Comparison of ENCODE assay signal across 12 cellular contexts in the genomic region with DNA sequence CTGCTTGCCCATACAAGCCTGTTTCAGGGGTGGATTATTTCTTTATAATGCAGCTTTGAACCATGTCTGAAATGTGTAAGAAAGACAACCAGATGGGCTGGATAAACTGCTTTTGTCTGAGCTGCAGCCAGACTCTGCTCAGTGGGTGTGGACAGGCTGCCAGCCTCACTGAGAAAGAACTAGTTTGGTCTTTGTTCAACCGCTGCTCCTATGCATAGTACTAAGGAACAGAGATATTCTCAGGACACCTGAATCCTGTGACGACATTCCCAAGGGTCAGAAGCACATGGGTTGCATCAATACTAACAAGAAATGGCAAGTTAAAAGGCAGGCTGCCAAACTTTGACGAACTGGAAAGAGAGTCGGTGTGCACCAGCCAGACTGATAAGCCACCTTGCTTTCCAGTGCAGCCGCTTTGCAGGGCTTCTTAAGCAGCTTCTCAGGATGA. TPM values are rescaled to one million over a fixed set of nuclear protein-coding genes. Genes with fewer than 3 reads are reported as not detected.
A peak's percentile ranks its signal among the peaks of the same experiment; 100 is the strongest.
DNase-seq lines count a peak whose midpoint lies in the region; ATAC-seq and TF ChIP-seq lines count a peak whose summit lies in the region.
"Had no signal": no experiment of that assay in that cellular context is flagged by ENCODE, and none has a peak within 500 bp of the region (broad histone marks: within the 10 kb centered on the region; RNA-seq: fewer than 3 reads in every experiment).

No MANE protein-coding gene starts in this region.

- CTCF ChIA-PET in mammary epithelial cell (lab: Charles Lee; ENCODE audit: low non-redundant PET), result interaction anchor here (0.6 kb wide), 1 partner anchor 57 kb away, joined by 3 read pairs; no protein-coding TSS in a partner anchor

- H3K9me3 Mint-ChIP-seq in type B pancreatic cell, result no peaks in the 10 kb centered on the region

- no peaks in the 10 kb centered on the region for H3K27me3 Mint-ChIP-seq in type B pancreatic cell

- no peaks in the 10 kb centered on the region for H3K79me2 ChIP-seq in mammary epithelial cell (ENCODE audit: insufficient read depth, low read length)

- no peak overlapping the region for H3K4me3 Mint-ChIP-seq in type B pancreatic cell

- peak overlapping the region; percentile 81 for H3K9ac ChIP-seq in mammary epithelial cell (ENCODE audit: insufficient read depth, low read length)

- no peaks in the 10 kb centered on the region for H3K9me3 ChIP-seq in mammary epithelial cell (replicated peaks; ENCODE audit: insufficient read depth, low read length)
- H3K9me3 ChIP-seq in right atrium auricular region, result no peaks in the 10 kb centered on the region
- no peaks in the 10 kb centered on the region for H3K9me3 ChIP-seq in upper lobe of right lung
- H3K9me3 ChIP-seq: A549 had no signal

- DNase-seq in SIG-M5 treated with dmso at 0.1 percent for 504 hours (lab: John Stamatoyannopoulos, UW; ENCODE audit: unreplicated experiment) (peak; percentile 66), SIG-M5 (lab: John Stamatoyannopoulos, UW) (no peak), mammary epithelial cell (peak; percentile 98), right atrium auricular region (ENCODE audit: low spot score) (no peak), type B pancreatic cell (ENCODE audit: extremely low spot score, unreplicated experiment) (no peak), upper lobe of right lung (no peak), dorsolateral prefrontal cortex (no peak)
- DNase-seq: DND-41, KG1, NCI-H2029 treated with DMSO at 0.1 percent for 48 hours had no signal

- H3K4me1 ChIP-seq in mammary epithelial cell (ENCODE audit: insufficient read depth, low read length) (peaks cover 37% of the 10 kb centered on the region), right atrium auricular region (peaks cover 0 to 57% of the 10 kb centered on the region in 2 donors), upper lobe of right lung (peaks cover 9% of the 10 kb centered on the region)
- H3K4me1 ChIP-seq: A549 had no signal

- H3K4me3 ChIP-seq in mammary epithelial cell (replicated peaks in 1 of 3; ENCODE audit: insufficient read depth in 1 of 3, low read depth in 2 of 3, low read length in 3 of 3) (no peak overlapping the region), right atrium auricular region (no peak overlapping the region), upper lobe of right lung (no peak overlapping the region), dorsolateral prefrontal cortex (no peak overlapping the region)
- H3K4me3 ChIP-seq: A549 had no signal

- peak overlapping the region; percentile 62 for H3K27ac Mint-ChIP-seq in type B pancreatic cell

- intact Hi-C loops in mammary epithelial cell (cut with micrococcal nuclease), result loop anchor here (1.0 kb wide), 2 partner anchors 18 to 58 kb away; no protein-coding TSS in a partner anchor
- intact Hi-C loops in upper lobe of right lung (cut with DNase I), result no loop called here
- intact Hi-C loops in dorsolateral prefrontal cortex (cut with DNase I), result no loop called here

- 12% methylated on average over 5 of the region's 5 CpGs for WGBS in mammary epithelial cell (ENCODE audit: low coverage, missing lambda C conversion rate)

- no peak for TF ChIP-seq CTCF in mammary epithelial cell (conservative IDR thresholded peaks at IDR 0.05 in 1 of 2, IDR thresholded peaks at IDR 0.05 in 1 of 2; ENCODE audit: extremely low read depth in 1 of 2, insufficient read depth in 1 of 2, low read depth in 1 of 2, low read length in 2 of 2)
- TF ChIP-seq CTCF in right atrium auricular region (IDR thresholded peaks at IDR 0.05), result no peak
- TF ChIP-seq CTCF in type B pancreatic cell (conservative IDR thresholded peaks at IDR 0.05), result no peak
- no peak for TF ChIP-seq CTCF in upper lobe of right lung (IDR thresholded peaks at IDR 0.05)
- no peak for TF ChIP-seq CTCF in dorsolateral prefrontal cortex (IDR thresholded peaks at IDR 0.05 in 54 of 56, conservative IDR thresholded peaks at IDR 0.05 in 2 of 56; ENCODE audit: low read depth in 1 of 56, partially characterized antibody in 56 of 56)

- dilution Hi-C loops in mammary epithelial cell (cut with HindIII; ENCODE audit: low sequenced_read_pairs), result no loop called here

- in situ Hi-C loops in mammary epithelial cell (cut with MboI; ENCODE audit: low sequenced_read_pairs in 2 of 2), result no loop called here

- H3K4me2 ChIP-seq in mammary epithelial cell (ENCODE audit: insufficient read depth, low read depth, low read length), result peak overlapping the region; percentile 64
- H3K4me2 ChIP-seq: A549 had no signal

- H3K36me3 Mint-ChIP-seq in type B pancreatic cell, result no peaks in the 10 kb centered on the region

- H2AFZ ChIP-seq in mammary epithelial cell (ENCODE audit: low read depth, low read length), result peak overlapping the region; percentile 57

- H3K27ac ChIP-seq in mammary epithelial cell (ENCODE audit: insufficient read depth, low read depth, low read length), result peak overlapping the region; percentile 94
- peak overlapping the region; percentile 9 to 53 for H3K27ac ChIP-seq in right atrium auricular region
- no peak overlapping the region for H3K27ac ChIP-seq in upper lobe of right lung
- peak overlapping the region in 13 of 59 donors; percentile 0 to 57 (median 21) for H3K27ac ChIP-seq in dorsolateral prefrontal cortex
- H3K27ac ChIP-seq: A549 had no signal

- BruUV-seq in mammary epithelial cell (replicated peaks; lab: Mats Ljungman, UMichigan), result no TSS peak

- no peak for ATAC-seq in upper lobe of right lung
- ATAC-seq in GM21619 (IDR thresholded peaks at IDR 0.05; ENCODE audit: unreplicated experiment), result no peak
- ATAC-seq: A549 had no signal

- H4K20me1 ChIP-seq in mammary epithelial cell (ENCODE audit: insufficient read depth, low read length), result no peaks in the 10 kb centered on the region

- H3K27me3 ChIP-seq in mammary epithelial cell (ENCODE audit: insufficient read depth, low read length), result no peaks in the 10 kb centered on the region
- no peaks in the 10 kb centered on the region for H3K27me3 ChIP-seq in right atrium auricular region
- H3K27me3 ChIP-seq in upper lobe of right lung, result no peaks in the 10 kb centered on the region
- H3K27me3 ChIP-seq in dorsolateral prefrontal cortex, result peaks cover 0 to 4% (median 0%) of the 10 kb centered on the region in 45 donors

- H3K4me1 Mint-ChIP-seq in type B pancreatic cell (ENCODE audit: unreplicated experiment), result peaks cover 26% of the 10 kb centered on the region

- H3K36me3 ChIP-seq in mammary epithelial cell (ENCODE audit: insufficient read depth, low read length) (no peaks in the 10 kb centered on the region), right atrium auricular region (no peaks in the 10 kb centered on the region), upper lobe of right lung (no peaks in the 10 kb centered on the region)

RNA-seq across cellular contexts. Expression of gene PLD1, which starts 57.2 kb away (rescaled TPM):
- total RNA-seq in mammary epithelial cell (10 to 100 TPM; 13.9 to 19.0 TPM), right atrium auricular region (100 to 1,000 TPM in 1 of 2 donors, 10 to 100 TPM in 1; 64.5 to 111 TPM), type B pancreatic cell (ENCODE audit: low replicate concordance) (33.3 and 44.6 TPM in 2 replicates), upper lobe of right lung (25.4 TPM), dorsolateral prefrontal cortex (100 to 1,000 TPM in 2 of 120 experiments, 10 to 100 TPM in 118; 16.2 to 167 (median 39.0) TPM)
- 7.5 TPM for polyA plus RNA-seq in mammary epithelial cell
- 16.3 TPM for polyA minus RNA-seq in mammary epithelial cell

Comparison
In these comparisons a context has a peak if more than half of its experiments do, and no peak if none do; other contexts are left out.
1. DNase-seq: peak in SIG-M5 treated with dmso at 0.1 percent for 504 hours (single experiment) and mammary epithelial cell (single experiment); none in SIG-M5 (single experiment), right atrium auricular region (single experiment), type B pancreatic cell (single experiment), upper lobe of right lung (single experiment) and dorsolateral prefrontal cortex (0 of 10).